10 cellular contexts compared by ENCODE assay signal in genomic region chr5:131230406-131230805, GRCh38. TPM values are rescaled to one million over a fixed set of nuclear protein-coding genes. Genes with fewer than 3 reads are reported as not detected.
DNase-seq lines count a peak whose midpoint lies in the region; ATAC-seq, FAIRE-seq and TF ChIP-seq lines count a peak whose summit lies in the region.
"Had no signal": no experiment of that assay in that cellular context is flagged by ENCODE, and none has a peak within 500 bp of the region (broad histone marks: within the 10 kb centered on the region; RNA-seq: fewer than 3 reads in every experiment).

No MANE protein-coding gene starts in this region.

- no peaks in the 10 kb centered on the region for H3K36me3 Mint-ChIP-seq in activated naive CD8-positive, alpha-beta T cell
- no peaks in the 10 kb centered on the region for H3K36me3 Mint-ChIP-seq in activated naive CD8-positive, alpha-beta T cell treated with anti-CD3 and anti-CD28 coated beads for 36 hours

- no peak for TF ChIP-seq POLR2A in H54 (IDR thresholded peaks at IDR 0.05; ENCODE audit: low read depth, low read length)

- ATAC-seq in HG02885 (IDR thresholded peaks at IDR 0.05; ENCODE audit: poor library complexity, unreplicated experiment) (peak; percentile 83), RWPE2 (ENCODE audit: low read depth) (peak; percentile 44; the same call in 2 of the 3 replicates)

- H3K4me1 ChIP-seq in RWPE2 (ENCODE audit: insufficient read depth, poor library complexity, severe bottlenecking), result no peaks in the 10 kb centered on the region

- no peak for FAIRE-seq in H54 (lab: Jason Lieb, UNC)

- no peaks in the 10 kb centered on the region for H3K27me3 ChIP-seq in RWPE2 (ENCODE audit: insufficient read depth, poor library complexity, severe bottlenecking)

- no peaks in the 10 kb centered on the region for H3K9me3 Mint-ChIP-seq in activated naive CD8-positive, alpha-beta T cell (ENCODE audit: low read depth)
- no peaks in the 10 kb centered on the region for H3K9me3 Mint-ChIP-seq in activated naive CD8-positive, alpha-beta T cell treated with anti-CD3 and anti-CD28 coated beads for 36 hours
- H3K9me3 Mint-ChIP-seq: dendritic cell treated with granulocyte-macrophage colony-stimulating factor and Interleukin-4, amounts not matched to agents 40 ng/mL and 50 ng/mL, for 4 days had no signal

- H3K4me3 ChIP-seq in RWPE2 (ENCODE audit: severe bottlenecking), result no peak overlapping the region

- H3K27ac Mint-ChIP-seq in activated naive CD8-positive, alpha-beta T cell, result peak overlapping the region; percentile 61
- H3K27ac Mint-ChIP-seq in activated naive CD8-positive, alpha-beta T cell treated with anti-CD3 and anti-CD28 coated beads for 36 hours, result no peak overlapping the region
- H3K27ac Mint-ChIP-seq: dendritic cell treated with granulocyte-macrophage colony-stimulating factor and Interleukin-4, amounts not matched to agents 40 ng/mL and 50 ng/mL, for 4 days had no signal

- peaks cover 16% of the 10 kb centered on the region for H3K4me1 Mint-ChIP-seq in activated naive CD8-positive, alpha-beta T cell (ENCODE audit: low read depth)
- H3K4me1 Mint-ChIP-seq in activated naive CD8-positive, alpha-beta T cell treated with anti-CD3 and anti-CD28 coated beads for 36 hours, result peaks cover 16% of the 10 kb centered on the region

- no peak overlapping the region for H3K27ac ChIP-seq in RWPE2 (ENCODE audit: poor library complexity, severe bottlenecking)
- H3K27ac ChIP-seq: HL-60 had no signal

- H3K36me3 ChIP-seq in RWPE2 (ENCODE audit: low read depth), result no peaks in the 10 kb centered on the region

- H3K9me3 ChIP-seq in RWPE2 (ENCODE audit: severe bottlenecking), result no peaks in the 10 kb centered on the region

- H3K27me3 Mint-ChIP-seq in activated naive CD8-positive, alpha-beta T cell, result no peaks in the 10 kb centered on the region
- no peaks in the 10 kb centered on the region for H3K27me3 Mint-ChIP-seq in activated naive CD8-positive, alpha-beta T cell treated with anti-CD3 and anti-CD28 coated beads for 36 hours
- H3K27me3 Mint-ChIP-seq: dendritic cell treated with granulocyte-macrophage colony-stimulating factor and Interleukin-4, amounts not matched to agents 40 ng/mL and 50 ng/mL, for 4 days had no signal

- no peak for TF ChIP-seq CTCF in RWPE2 (IDR thresholded peaks at IDR 0.05; ENCODE audit: poor library complexity, severe bottlenecking)

- no peak overlapping the region for H3K4me3 Mint-ChIP-seq in activated naive CD8-positive, alpha-beta T cell
- H3K4me3 Mint-ChIP-seq in activated naive CD8-positive, alpha-beta T cell treated with anti-CD3 and anti-CD28 coated beads for 36 hours, result no peak overlapping the region
- H3K4me3 Mint-ChIP-seq: dendritic cell treated with granulocyte-macrophage colony-stimulating factor and Interleukin-4, amounts not matched to agents 40 ng/mL and 50 ng/mL, for 4 days had no signal

- DNase-seq in activated naive CD8-positive, alpha-beta T cell treated with anti-CD3 and anti-CD28 coated beads for 36 hours, result no peak
- no peak for DNase-seq in RWPE2 (ENCODE audit: low spot score)
- peak; percentile 81 for DNase-seq in superior temporal gyrus (ENCODE audit: extremely low spot score)
- DNase-seq in activated gamma-delta T cell treated with Interleukin-2 at 50 U/mL for 16 hours, result no peak
- DNase-seq in H54 (ENCODE audit: insufficient read length, low spot score), result no peak
- DNase-seq in NCI-H2196 treated with DMSO at 0.1 percent for 48 hours (lab: John Stamatoyannopoulos, UW; ENCODE audit: unreplicated experiment), result no peak

RNA-seq across cellular contexts. Expression of gene CDC42SE2, which starts 33.4 kb away (rescaled TPM):
- total RNA-seq in activated naive CD8-positive, alpha-beta T cell treated with anti-CD3 and anti-CD28 coated beads for 36 hours, result 100 to 1,000 TPM; 112 to 116 TPM

RNA-seq across cellular contexts. Expression of gene LYRM7, which starts 59.7 kb away (rescaled TPM):
- 10 to 100 TPM; 26.2 to 28.5 TPM for total RNA-seq in activated naive CD8-positive, alpha-beta T cell treated with anti-CD3 and anti-CD28 coated beads for 36 hours
